8 cellular contexts compared by ENCODE assay signal in genomic region chr6:75526502-75527127, GRCh38. TPM values are rescaled to one million over a fixed set of nuclear protein-coding genes. Genes with fewer than 3 reads are reported as not detected.
DNase-seq lines count a peak whose midpoint lies in the region; ATAC-seq and TF ChIP-seq lines count a peak whose summit lies in the region.

No MANE protein-coding gene starts in this region.

- no peak overlapping the region for H3K4me3 ChIP-seq in AG10803 (ENCODE audit: low read length)

- H3K4me3 Mint-ChIP-seq in memory B cell, result no peak overlapping the region
- H3K4me3 Mint-ChIP-seq in stimulated activated memory B cell treated with anti-CD40 and anti-IgM and Interleukin-4, amounts not matched to agents 10 μg/mL and 1 μg/mL and 100 μg/mL, for 72 hours, result no peak overlapping the region

- no peaks in the 10 kb centered on the region for H3K4me1 Mint-ChIP-seq in memory B cell
- no peaks in the 10 kb centered on the region for H3K4me1 Mint-ChIP-seq in stimulated activated memory B cell treated with anti-CD40 and anti-IgM and Interleukin-4, amounts not matched to agents 10 μg/mL and 1 μg/mL and 100 μg/mL, for 72 hours

- H3K9me3 Mint-ChIP-seq in memory B cell, result no peaks in the 10 kb centered on the region
- no peaks in the 10 kb centered on the region for H3K9me3 Mint-ChIP-seq in stimulated activated memory B cell treated with anti-CD40 and anti-IgM and Interleukin-4, amounts not matched to agents 10 μg/mL and 1 μg/mL and 100 μg/mL, for 72 hours

- peaks cover 11% of the 10 kb centered on the region for H3K27me3 Mint-ChIP-seq in memory B cell
- peaks cover 13% of the 10 kb centered on the region for H3K27me3 Mint-ChIP-seq in stimulated activated memory B cell treated with anti-CD40 and anti-IgM and Interleukin-4, amounts not matched to agents 10 μg/mL and 1 μg/mL and 100 μg/mL, for 72 hours

- H3K36me3 Mint-ChIP-seq in memory B cell, result no peaks in the 10 kb centered on the region
- no peaks in the 10 kb centered on the region for H3K36me3 Mint-ChIP-seq in stimulated activated memory B cell treated with anti-CD40 and anti-IgM and Interleukin-4, amounts not matched to agents 10 μg/mL and 1 μg/mL and 100 μg/mL, for 72 hours

- ATAC-seq in GM18858 (IDR thresholded peaks at IDR 0.05; ENCODE audit: unreplicated experiment), result peak; percentile 94
- ATAC-seq in HG03342 (IDR thresholded peaks at IDR 0.05; ENCODE audit: unreplicated experiment), result peak; percentile 85
- ATAC-seq in memory B cell (ENCODE audit: low read depth), result peak; percentile 77
- peak; percentile 77 for ATAC-seq in stimulated activated memory B cell treated with anti-CD40 and anti-IgM and Interleukin-4, amounts not matched to agents 10 μg/mL and 1 μg/mL and 100 μg/mL, for 72 hours

- peak; percentile 78 for TF ChIP-seq CTCF in AG10803 (conservative IDR thresholded peaks at IDR 0.05; ENCODE audit: low read length)

- no peak overlapping the region for H3K27ac Mint-ChIP-seq in memory B cell
- no peak overlapping the region for H3K27ac Mint-ChIP-seq in stimulated activated memory B cell treated with anti-CD40 and anti-IgM and Interleukin-4, amounts not matched to agents 10 μg/mL and 1 μg/mL and 100 μg/mL, for 72 hours

- peak; percentile 73 for DNase-seq in AG10803 (ENCODE audit: low read depth)
- peak; percentile 61 for DNase-seq in NCI-H460 (ENCODE audit: extremely low read depth, low read depth)
- peak; percentile 49 to 52 for DNase-seq in activated CD4-positive, alpha-beta T cell treated with anti-CD3 and anti-CD28 coated beads, Interleukin-2, amount 50 U/mL, for 4 hours
- peak; percentile 49 for DNase-seq in ecto neural progenitor cell (ENCODE audit: low spot score)
- DNase-seq in memory B cell (ENCODE audit: low spot score in 2 of 2), result peak; percentile 39 to 49

RNA-seq across cellular contexts. Expression of gene FILIP1, which starts 33.0 kb away (rescaled TPM):
- total RNA-seq in NCI-H460 (2014; rRNA removed; shearing (Covaris generic)), result 0.06 TPM in 1 of 2 replicates, not detected in the other
- polyA plus RNA-seq in NCI-H460 (2014; cell fraction: nucleus; rRNA removed), result not detected in 2 replicates
